ENCODE assay signal across 31 cellular contexts in the genomic region with DNA sequence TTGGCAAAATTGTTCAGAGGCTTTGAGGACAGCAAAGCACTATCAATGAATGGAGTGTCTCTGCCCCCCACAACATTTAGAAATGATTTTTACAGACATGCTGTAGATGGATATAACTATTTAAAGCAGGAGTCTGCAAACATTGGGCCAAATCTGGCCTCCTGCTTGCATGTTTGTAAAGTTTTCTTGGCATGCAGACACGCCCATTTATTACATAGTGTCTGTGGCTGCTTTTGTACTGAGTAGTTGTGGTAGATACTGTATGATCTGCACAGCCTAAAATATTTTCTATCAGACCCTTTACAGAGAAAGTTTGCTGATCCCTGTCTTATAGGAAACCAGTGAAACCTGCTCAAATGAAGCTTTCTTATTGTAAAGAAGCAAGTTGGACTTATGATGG. TPM values are rescaled to one million over a fixed set of nuclear protein-coding genes. Genes with fewer than 3 reads are reported as not detected.
DNase-seq lines count a peak whose midpoint lies in the region; ATAC-seq, FAIRE-seq and TF ChIP-seq lines count a peak whose summit lies in the region.
"Had no signal": no experiment of that assay in that cellular context is flagged by ENCODE, and none has a peak within 500 bp of the region (broad histone marks: within the 10 kb centered on the region; RNA-seq: fewer than 3 reads in every experiment).

No MANE protein-coding gene starts in this region.

- FAIRE-seq in A549 (lab: Jason Lieb, UNC), result no peak
- FAIRE-seq in HTR-8/SVneo (lab: Jason Lieb, UNC), result no peak
- FAIRE-seq: pancreas, small intestine had no signal

- H3K4me1 Mint-ChIP-seq in HFFc6 (ENCODE audit: low read depth) (peaks cover 15% of the 10 kb centered on the region), chondrocyte (ENCODE audit: low read depth) (peaks cover 25% of the 10 kb centered on the region)

- WGBS in A549 (ENCODE audit: missing lambda C conversion rate), result 100% methylated on average over 1 of the region's 1 CpG

- CTCF ChIA-PET in A549 (lab: Yijun Ruan, JAX) (interaction anchor here (2.1 kb wide), 1 partner anchor 209 kb away, joined by 15 read pairs; no protein-coding TSS in a partner anchor), GM10248 (lab: Yijun Ruan, JAX) (interaction anchor here (2.4 to 2.5 kb wide), 2 partner anchors 761 to 762 kb away, joined by 6 to 41 read pairs; no protein-coding TSS in a partner anchor)

- DNase-seq in A549 (ENCODE audit: low read depth in 1 of 2, low spot score in 1 of 2) (no peak), HFFc6 (peak; percentile 28), chondrocyte (ENCODE audit: low spot score) (no peak), left colon (no peak), epidermal melanocyte (ENCODE audit: insufficient read length, low spot score) (no peak), NCI-H524 (lab: John Stamatoyannopoulos, UW) (no peak), HTR-8/SVneo (ENCODE audit: insufficient read length, low spot score) (no peak), GM10248 (ENCODE audit: extremely low spot score) (no peak)
- DNase-seq: activated CD4-positive, alpha-beta T cell treated with anti-CD3 and anti-CD28 coated beads for 48 hours; caudate nucleus; CD8-positive, alpha-beta memory T cell; DMS 273 treated with DMSO at 0.1 percent for 48 hours; esophagus squamous epithelium; HCEC 1CT; hypothalamus; immature natural killer cell; NCI-H1092; NCI-H1694 treated with DMSO at 0.1 percent for 48 hours; NCI-H446 treated with DMSO at 0.1 percent for 48 hours; pancreas; RPMI8226; stimulated activated naive CD4-positive, alpha-beta T cell; T1000; upper lobe of left lung had no signal

- no peaks in the 10 kb centered on the region; the same call in 1 of the 2 replicates for H3K36me3 Mint-ChIP-seq in HFFc6 (ENCODE audit: low read depth)
- H3K36me3 Mint-ChIP-seq in chondrocyte (ENCODE audit: low read depth), result peaks cover 21% of the 10 kb centered on the region
- H3K36me3 Mint-ChIP-seq: immature natural killer cell had no signal

- TF ChIP-seq CTCF in A549 (IDR thresholded peaks at IDR 0.05) (no peak), HFFc6 (IDR thresholded peaks at IDR 0.05) (no peak), chondrocyte (IDR thresholded peaks at IDR 0.05) (no peak), GM10248 (IDR thresholded peaks at IDR 0.05; ENCODE audit: control extremely low read depth, extremely low read depth, low read depth, missing control alignments) (no peak)

- H3K27ac Mint-ChIP-seq in HFFc6 (peak overlapping the region; percentile 48; the same call in 1 of the 2 replicates), chondrocyte (ENCODE audit: unreplicated experiment) (peak overlapping the region; percentile 36)
- H3K27ac Mint-ChIP-seq: dendritic cell treated with granulocyte-macrophage colony-stimulating factor and Interleukin-4, amounts not matched to agents 40 ng/mL and 50 ng/mL, for 4 days; immature natural killer cell; memory B cell had no signal

- TF ChIP-seq POLR2A in A549 (IDR thresholded peaks at IDR 0.05; ENCODE audit: low read length), result no peak

- H3K4me3 Mint-ChIP-seq in HFFc6 (no peak overlapping the region), chondrocyte (ENCODE audit: unreplicated experiment) (no peak overlapping the region)
- H3K4me3 Mint-ChIP-seq: CD8-positive, alpha-beta memory T cell; dendritic cell treated with granulocyte-macrophage colony-stimulating factor and Interleukin-4, amounts not matched to agents 40 ng/mL and 50 ng/mL, for 4 days; immature natural killer cell; memory B cell had no signal

- POLR2A ChIA-PET in A549 (lab: Yijun Ruan, JAX) (no interaction called here), GM10248 (lab: Yijun Ruan, JAX) (no interaction called here)

- no peak for TF ChIP-seq EP300 in A549 (IDR thresholded peaks at IDR 0.05)

- peak overlapping the region; percentile 8; the same call in 1 of the 3 replicates for H3K4me2 ChIP-seq in A549

- H3K27me3 Mint-ChIP-seq in HFFc6 (ENCODE audit: insufficient read depth), result 0 out of 2 replicates have a peak, but pooled peaks cover 4% of the 10 kb centered on the region
- no peaks in the 10 kb centered on the region for H3K27me3 Mint-ChIP-seq in chondrocyte (ENCODE audit: low read depth)
- H3K27me3 Mint-ChIP-seq: dendritic cell treated with granulocyte-macrophage colony-stimulating factor and Interleukin-4, amounts not matched to agents 40 ng/mL and 50 ng/mL, for 4 days; memory B cell had no signal

- H3K9me3 Mint-ChIP-seq in HFFc6 (no peaks in the 10 kb centered on the region), chondrocyte (ENCODE audit: low read depth) (no peaks in the 10 kb centered on the region)
- H3K9me3 Mint-ChIP-seq: activated naive CD4-positive, alpha-beta T cell treated with anti-CD3 and anti-CD28 coated beads, Interleukin-2, amount 50 U/mL, for 72 hours; CD8-positive, alpha-beta memory T cell; dendritic cell treated with granulocyte-macrophage colony-stimulating factor and Interleukin-4, amounts not matched to agents 40 ng/mL and 50 ng/mL, for 4 days; immature natural killer cell had no signal

- ATAC-seq in A549 (no peak), left colon (peak; percentile 50)
- ATAC-seq: activated naive CD4-positive, alpha-beta T cell treated with anti-CD3 and anti-CD28 coated beads, Interleukin-2, amount 50 U/mL, for 72 hours; pancreas had no signal

- H3K9me3 ChIP-seq in A549, result no peaks in the 10 kb centered on the region
- H3K9me3 ChIP-seq: ascending aorta, esophagus squamous epithelium, pancreas, SJSA1, upper lobe of left lung had no signal

- H3K4me1 ChIP-seq in A549, result peaks cover 13% of the 10 kb centered on the region
- H3K4me1 ChIP-seq: ascending aorta, esophagus squamous epithelium, pancreas, SJSA1, upper lobe of left lung had no signal

- intact Hi-C loops in left colon (cut with DNase I, micrococcal nuclease), result no loop called here

- no peak for TF ChIP-seq RAD21 in A549 (conservative IDR thresholded peaks at IDR 0.05 in 1 of 2, IDR thresholded peaks at IDR 0.05 in 1 of 2)

- H3K4me3 ChIP-seq in A549, result no peak overlapping the region
- H3K4me3 ChIP-seq: ascending aorta, esophagus squamous epithelium, pancreas, SJSA1, upper lobe of left lung had no signal

- no peak overlapping the region for H3K27ac ChIP-seq in A549
- H3K27ac ChIP-seq: ascending aorta, esophagus squamous epithelium, pancreas, SJSA1, upper lobe of left lung, VCaP had no signal

TF ChIP-seq in A549, 52 proteins besides CTCF, POLR2A, EP300 and RAD21:
- no peak for TF ChIP-seq MYC (IDR thresholded peaks at IDR 0.05; ENCODE audit: borderline replicate concordance, low read length)
- TF ChIP-seq SMC3 (IDR thresholded peaks at IDR 0.05), result no peak
- TF ChIP-seq CEBPB (IDR thresholded peaks at IDR 0.05), result no peak
- no peak for TF ChIP-seq GATA3 (IDR thresholded peaks at IDR 0.05; ENCODE audit: borderline replicate concordance)
- TF ChIP-seq TFCP2L1 (CRISPR knock-in tag; IDR thresholded peaks at IDR 0.05), result no peak
- TF ChIP-seq, protein P1, sequence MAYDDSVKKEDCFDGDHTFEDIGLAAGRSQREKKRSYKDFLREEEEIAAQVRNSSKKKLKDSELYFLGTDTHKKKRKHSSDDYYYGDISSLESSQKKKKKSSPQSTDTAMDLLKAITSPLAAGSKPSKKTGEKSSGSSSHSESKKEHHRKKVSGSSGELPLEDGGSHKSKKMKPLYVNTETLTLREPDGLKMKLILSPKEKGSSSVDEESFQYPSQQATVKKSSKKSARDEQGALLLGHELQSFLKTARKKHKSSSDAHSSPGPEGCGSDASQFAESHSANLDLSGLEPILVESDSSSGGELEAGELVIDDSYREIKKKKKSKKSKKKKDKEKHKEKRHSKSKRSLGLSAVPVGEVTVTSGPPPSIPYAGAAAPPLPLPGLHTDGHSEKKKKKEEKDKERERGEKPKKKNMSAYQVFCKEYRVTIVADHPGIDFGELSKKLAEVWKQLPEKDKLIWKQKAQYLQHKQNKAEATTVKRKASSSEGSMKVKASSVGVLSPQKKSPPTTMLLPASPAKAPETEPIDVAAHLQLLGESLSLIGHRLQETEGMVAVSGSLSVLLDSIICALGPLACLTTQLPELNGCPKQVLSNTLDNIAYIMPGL (CRISPR knock-in tag; IDR thresholded peaks at IDR 0.05; ENCODE audit: borderline replicate concordance), result no peak
- no peak for TF ChIP-seq HDAC2 (IDR thresholded peaks at IDR 0.05)
- no peak for TF ChIP-seq CBX8 (IDR thresholded peaks at IDR 0.05)
- TF ChIP-seq RNF2 (IDR thresholded peaks at IDR 0.05; ENCODE audit: borderline replicate concordance, low read depth), result no peak
- no peak for TF ChIP-seq TP53 (CRISPR knock-in tag; IDR thresholded peaks at IDR 0.05)
- TF ChIP-seq RFX5 (IDR thresholded peaks at IDR 0.05), result no peak
- no peak for TF ChIP-seq HES2 (IDR thresholded peaks at IDR 0.05)
- TF ChIP-seq NR3C1 (IDR thresholded peaks at IDR 0.05), result no peak
- no peak for TF ChIP-seq ZNF302 (CRISPR knock-in tag; IDR thresholded peaks at IDR 0.05)
- TF ChIP-seq BHLHE40 (IDR thresholded peaks at IDR 0.05; ENCODE audit: low read depth, low read length), result no peak

RNA-seq across cellular contexts. Expression of gene PHEX, which starts 45.5 kb away (rescaled TPM):
- 0.81 and 0.98 TPM in 2 replicates for polyA plus RNA-seq in A549 (2011; rRNA removed)
- polyA plus RNA-seq in A549 (2012; cell fraction: cytosol; rRNA removed), result 0.06 and 0.08 TPM in 2 replicates
- 0.08 and 0.13 TPM in 2 replicates for polyA plus RNA-seq in A549 (2012; cell fraction: nucleus; rRNA removed)
- 0.28 to 0.33 TPM (median 0.31 TPM) in 3 replicates for polyA plus RNA-seq in A549 (2017; fragmentation: RNase III; extraction: RNeasy Plus Mini Kit Qiagen cat#74134 plus additional on column Dnase treatment)
- polyA minus RNA-seq in A549 (2011; rRNA and poly(A)+ RNA removed), result 0.39 and 0.54 TPM in 2 replicates
- under 1 TPM; 0.05 to 0.10 (median 0.07) TPM for total RNA-seq in HFFc6 (2021; fragmentation: NEBNext Ultra II Directional; extraction: Animal tissue kit (Norgen Biotek cat#: 25700))
- 0.97 to 1.2 TPM (median 1.1 TPM) in 3 replicates for total RNA-seq in chondrocyte
- total RNA-seq in left colon, result under 1 TPM; 0.06 to 0.95 TPM
- polyA plus RNA-seq: immature natural killer cell had no signal

RNA-seq across cellular contexts. Expression of gene SMS, which starts 46.1 kb away (rescaled TPM):
- polyA plus RNA-seq in A549 (2011; rRNA removed) (85.7 and 129 TPM in 2 replicates), A549 (2017; fragmentation: RNase III; extraction: RNeasy Plus Mini Kit Qiagen cat#74134 plus additional on column Dnase treatment) (180 to 193 TPM (median 180 TPM) in 3 replicates)
- polyA plus RNA-seq in A549 (2012; cell fraction: cytosol; rRNA removed), result 104 and 106 TPM in 2 replicates
- polyA plus RNA-seq in A549 (2012; cell fraction: nucleus; rRNA removed), result 43.9 and 44.9 TPM in 2 replicates
- 32.3 and 34.1 TPM in 2 replicates for polyA minus RNA-seq in A549 (2011; rRNA and poly(A)+ RNA removed)
- 100 to 1,000 TPM; 141 to 208 (median 196) TPM for total RNA-seq in HFFc6 (2021; fragmentation: NEBNext Ultra II Directional; extraction: Animal tissue kit (Norgen Biotek cat#: 25700))
- total RNA-seq in chondrocyte (73.0 to 131 TPM (median 129 TPM) in 3 replicates), left colon (10 to 100 TPM; 55.4 to 56.3 TPM)
